In the genomic region with DNA sequence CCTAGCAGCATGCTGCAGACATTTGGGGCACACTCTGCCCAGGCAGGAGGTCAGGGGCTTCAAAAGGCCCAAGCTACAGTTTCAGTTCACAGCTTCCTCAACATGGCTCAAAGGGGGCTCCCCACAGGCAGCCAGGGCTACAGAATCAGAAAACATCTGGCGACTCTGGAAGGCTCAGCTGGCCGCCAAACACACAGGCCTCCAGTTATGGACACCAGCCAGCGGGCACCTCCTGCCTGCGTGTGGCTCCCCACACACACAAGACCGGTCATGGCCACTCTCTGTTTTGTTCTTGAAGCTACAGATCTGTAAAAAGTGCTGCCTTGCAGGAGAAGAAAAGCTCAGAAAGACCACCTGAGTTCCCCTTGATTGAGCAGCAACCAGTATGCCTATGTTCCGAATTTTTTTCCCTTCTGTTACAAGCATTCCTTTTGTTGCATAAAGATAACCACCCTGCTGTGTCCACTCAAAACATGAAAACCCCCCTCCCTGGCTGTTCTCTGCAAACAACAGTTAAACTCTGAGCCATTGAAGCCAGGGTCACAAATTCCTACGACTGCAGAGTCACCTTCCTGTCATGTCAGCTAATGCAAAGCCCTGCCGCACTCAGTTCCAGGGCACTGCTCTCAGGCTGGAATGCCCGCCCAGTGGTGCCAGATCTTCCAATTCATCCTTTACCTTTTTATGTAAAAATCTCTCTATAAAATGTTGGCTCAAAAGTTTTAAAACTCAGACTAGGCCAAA, we compare ENCODE assay signal across 15 cellular contexts. TPM values are rescaled to one million over a fixed set of nuclear protein-coding genes. Genes with fewer than 3 reads are reported as not detected.
DNase-seq lines count a peak whose midpoint lies in the region; ATAC-seq, FAIRE-seq and TF ChIP-seq lines count a peak whose summit lies in the region.
"Had no signal": no experiment of that assay in that cellular context is flagged by ENCODE, and none has a peak within 500 bp of the region (broad histone marks: within the 10 kb centered on the region; RNA-seq: fewer than 3 reads in every experiment).

No MANE protein-coding gene starts in this region.

- H3K4me3 ChIP-seq in SK-N-SH (ENCODE audit: low read depth in 2 of 2, low read length in 1 of 2) (no peak overlapping the region), mammary epithelial cell (replicated peaks in 1 of 3; ENCODE audit: insufficient read depth in 1 of 3, low read depth in 2 of 3, low read length in 3 of 3) (no peak overlapping the region), small intestine (ENCODE audit: low read depth in 1 of 2, low read length in 2 of 2) (no peak overlapping the region)
- H3K4me3 ChIP-seq: left lung had no signal

- dilution Hi-C loops in mammary epithelial cell (cut with HindIII; ENCODE audit: low sequenced_read_pairs), result loop anchor here (10.0 kb wide), 1 partner anchor 143 kb away; no protein-coding TSS in a partner anchor

- H3K27me3 ChIP-seq in SK-N-SH (ENCODE audit: insufficient read depth), result no peaks in the 10 kb centered on the region
- H3K27me3 ChIP-seq in mammary epithelial cell (ENCODE audit: insufficient read depth, low read length), result no peaks in the 10 kb centered on the region
- no peaks in the 10 kb centered on the region for H3K27me3 ChIP-seq in small intestine (ENCODE audit: control insufficient read depth in 2 of 2, insufficient read depth in 2 of 2, low read length in 2 of 2)
- H3K27me3 ChIP-seq: left lung had no signal

- no peak for TF ChIP-seq EP300 in SK-N-SH (IDR thresholded peaks at IDR 0.05; ENCODE audit: borderline replicate concordance in 1 of 2, low read depth in 1 of 2, low read length in 1 of 2)

- no peaks in the 10 kb centered on the region for H3F3A ChIP-seq in SK-N-SH (replicated peaks; ENCODE audit: insufficient read depth)

- H3K79me2 ChIP-seq in SK-N-SH (ENCODE audit: insufficient read depth), result no peaks in the 10 kb centered on the region
- H3K79me2 ChIP-seq in mammary epithelial cell (ENCODE audit: insufficient read depth, low read length), result no peaks in the 10 kb centered on the region

- DNase-seq in DMS 273 (lab: John Stamatoyannopoulos, UW; ENCODE audit: unreplicated experiment) (peak; percentile 65), SK-N-SH (peak; percentile 61), Right ventricle myocardium superior (peak; percentile 75), mesenteric fat pad (ENCODE audit: low spot score) (peak; percentile 55), mammary epithelial cell (no peak), NCI-H446 treated with DMSO at 0.1 percent for 48 hours (lab: John Stamatoyannopoulos, UW) (no peak), small intestine (no peak)
- DNase-seq: activated B cell treated with CpG ODN at 0.5 μM for 24 hours; activated T-cell treated with anti-CD3 and anti-CD28 coated beads, Interleukin-2, amount 50 U/mL, for 4 hours; left lung; NCI-H524; stimulated activated naive CD8-positive, alpha-beta T cell treated with anti-CD3 and anti-CD28 coated beads, Interleukin-15, amount 100 ng/mL, for 72 hours had no signal

- intact Hi-C loops in Right ventricle myocardium superior (cut with DNase I) (no loop called here), mammary epithelial cell (cut with micrococcal nuclease) (no loop called here)

- no peak overlapping the region for H2AFZ ChIP-seq in SK-N-SH (ENCODE audit: low read depth)
- no peak overlapping the region for H2AFZ ChIP-seq in mammary epithelial cell (ENCODE audit: low read depth, low read length)

- H3K4me2 ChIP-seq in SK-N-SH (no peak overlapping the region), mammary epithelial cell (ENCODE audit: insufficient read depth, low read depth, low read length) (no peak overlapping the region)

- CTCF ChIA-PET in SK-N-SH (lab: Yijun Ruan, JAX) (interaction anchor here (0.6 to 1.8 kb wide), 5 partner anchors 83 to 421 kb away, joined by 3 to 4 read pairs (median 3); no protein-coding TSS in a partner anchor), mammary epithelial cell (lab: Charles Lee; ENCODE audit: low non-redundant PET) (interaction anchor here (0.6 kb wide), 1 partner anchor 225 kb away, joined by 6 read pairs; no protein-coding TSS in a partner anchor)

- BruUV-seq in mammary epithelial cell (replicated peaks; lab: Mats Ljungman, UMichigan), result no TSS peak

- H3K4me1 ChIP-seq in SK-N-SH (ENCODE audit: control insufficient read depth in 1 of 2, insufficient read depth in 2 of 2, low read depth in 1 of 2, low read length in 1 of 2), result peaks cover 0 to 38% of the 10 kb centered on the region in 2 experiments; a peak in 1 of 4 replicates
- no peaks in the 10 kb centered on the region for H3K4me1 ChIP-seq in mammary epithelial cell (ENCODE audit: insufficient read depth, low read length)
- H3K4me1 ChIP-seq in small intestine (ENCODE audit: control insufficient read depth in 2 of 2, insufficient read depth in 1 of 2, low read depth in 1 of 2, low read length in 1 of 2), result no peaks in the 10 kb centered on the region

- H3K9me3 ChIP-seq in SK-N-SH (no peaks in the 10 kb centered on the region), mammary epithelial cell (replicated peaks; ENCODE audit: insufficient read depth, low read length) (peaks cover 3% of the 10 kb centered on the region), small intestine (ENCODE audit: control insufficient read depth, low read depth) (no peaks in the 10 kb centered on the region)

- in situ Hi-C loops in mammary epithelial cell (cut with MboI; ENCODE audit: low sequenced_read_pairs in 2 of 2), result no loop called here

- POLR2A ChIA-PET in SK-N-SH (lab: Yijun Ruan, JAX), result no interaction called here

- H4K20me1 ChIP-seq in SK-N-SH (ENCODE audit: insufficient read depth) (no peaks in the 10 kb centered on the region), mammary epithelial cell (ENCODE audit: insufficient read depth, low read length) (no peaks in the 10 kb centered on the region)

- WGBS in SK-N-SH (ENCODE audit: low lambda C conversion rate), result 24% methylated on average over 7 of the region's 9 CpGs
- WGBS in mammary epithelial cell (ENCODE audit: low coverage, missing lambda C conversion rate), result 42% methylated on average over 9 of the region's 9 CpGs
- 73 to 81% (median 74%) methylated on average over 9 of the region's 9 CpGs for WGBS in small intestine, 3 donors

- no peaks in the 10 kb centered on the region for H3K9me2 ChIP-seq in SK-N-SH

- ATAC-seq in Right ventricle myocardium superior (ENCODE audit: poor library complexity) (peak; percentile 71), HG03342 (IDR thresholded peaks at IDR 0.05; ENCODE audit: unreplicated experiment) (no peak)
- ATAC-seq: activated T-cell treated with anti-CD3 and anti-CD28 coated beads, Interleukin-2, amount 50 U/mL, for 4 hours; stimulated activated naive CD8-positive, alpha-beta T cell treated with anti-CD3 and anti-CD28 coated beads, Interleukin-15, amount 100 ng/mL, for 72 hours had no signal

- H3K27ac ChIP-seq in SK-N-SH (ENCODE audit: low read depth in 2 of 2, low read length in 1 of 2) (peak overlapping the region in 1 of 2 experiments; percentile 80; a peak in 2 of 4 replicates), mammary epithelial cell (ENCODE audit: insufficient read depth, low read depth, low read length) (no peak overlapping the region), small intestine (ENCODE audit: low read depth in 1 of 2, low read length in 1 of 2) (no peak overlapping the region)
- H3K27ac ChIP-seq: left lung had no signal

- TF ChIP-seq CTCF in SK-N-SH (IDR thresholded peaks at IDR 0.05) (no peak), mammary epithelial cell (conservative IDR thresholded peaks at IDR 0.05 in 1 of 2, IDR thresholded peaks at IDR 0.05 in 1 of 2; ENCODE audit: extremely low read depth in 1 of 2, insufficient read depth in 1 of 2, low read depth in 1 of 2, low read length in 2 of 2) (no peak)

- no peaks in the 10 kb centered on the region for H3K36me3 ChIP-seq in SK-N-SH (replicated peaks in 1 of 2; ENCODE audit: control insufficient read depth in 1 of 2, insufficient read depth in 2 of 2, low read length in 1 of 2)
- no peaks in the 10 kb centered on the region for H3K36me3 ChIP-seq in mammary epithelial cell (ENCODE audit: insufficient read depth, low read length)
- H3K36me3 ChIP-seq in small intestine (ENCODE audit: control insufficient read depth in 2 of 2, insufficient read depth in 2 of 2, low read length in 2 of 2), result no peaks in the 10 kb centered on the region
- H3K36me3 ChIP-seq: left lung had no signal

- peak; percentile 9; the same call in 1 of the 2 replicates for TF ChIP-seq RAD21 in SK-N-SH (IDR thresholded peaks at IDR 0.05; ENCODE audit: low read length)

- FAIRE-seq in small intestine (lab: Jason Lieb, UNC), result no peak

- H3K9ac ChIP-seq in SK-N-SH, result no peak overlapping the region
- no peak overlapping the region for H3K9ac ChIP-seq in mammary epithelial cell (ENCODE audit: insufficient read depth, low read length)

TF ChIP-seq in SK-N-SH, 30 proteins besides CTCF, POLR2A, EP300 and RAD21:
- no peak for TF ChIP-seq GATA2 (CRISPR knock-in tag; IDR thresholded peaks at IDR 0.05)
- TF ChIP-seq YY1 (IDR thresholded peaks at IDR 0.05; ENCODE audit: low read depth), result no peak

RNA-seq across cellular contexts. Expression of gene VSTM4, which starts 33.6 kb away (rescaled TPM):
- polyA plus RNA-seq in SK-N-SH (2012; rRNA removed) (0.39 TPM in 2 replicates), mammary epithelial cell (not detected), small intestine (1 to 10 TPM in 1 of 3 donors, under 1 TPM in 1, not detected in 1; 0.81 to 2.4 TPM)
- polyA plus RNA-seq in SK-N-SH (2012; cell fraction: cytosol; rRNA removed), result 0.36 and 0.63 TPM in 2 replicates
- polyA plus RNA-seq in SK-N-SH (2012; cell fraction: nucleus; rRNA removed), result 0.22 and 0.39 TPM in 2 replicates
- total RNA-seq in Right ventricle myocardium superior (22.4 TPM), mesenteric fat pad (41.7 TPM), mammary epithelial cell (under 1 TPM in 1 of 2 donors, not detected in 1; under 0.01 TPM)
- polyA minus RNA-seq in mammary epithelial cell, result not detected
- total RNA-seq: activated B cell treated with CpG ODN at 0.5 μM for 24 hours, SK-MEL-5 had no signal

RNA-seq across cellular contexts. Expression of gene FAM170B, which starts 52.1 kb away (rescaled TPM):
- polyA plus RNA-seq in SK-N-SH (2012; rRNA removed) (not detected in 2 replicates), mammary epithelial cell (not detected), small intestine (not detected)
- not detected in 2 replicates for polyA plus RNA-seq in SK-N-SH (2012; cell fraction: cytosol; rRNA removed)
- not detected in 2 replicates for polyA plus RNA-seq in SK-N-SH (2012; cell fraction: nucleus; rRNA removed)
- total RNA-seq in Right ventricle myocardium superior (not detected), mesenteric fat pad (not detected), mammary epithelial cell (not detected)
- not detected for polyA minus RNA-seq in mammary epithelial cell
- total RNA-seq: activated B cell treated with CpG ODN at 0.5 μM for 24 hours; activated T-cell treated with anti-CD3 and anti-CD28 coated beads, Interleukin-2, amount 50 U/mL, for 4 hours; progenitor cell of endocrine pancreas; SK-MEL-5 had no signal

Comparison
In these comparisons a context has a peak if more than half of its experiments do, and no peak if none do; other contexts are left out.
1. DNase-seq: peak in DMS 273 (single experiment), SK-N-SH (single experiment), Right ventricle myocardium superior (single experiment) and mesenteric fat pad (single experiment); none in mammary epithelial cell (single experiment), NCI-H446 treated with DMSO at 0.1 percent for 48 hours (single experiment) and small intestine (single experiment).
2. RNA of gene VSTM4, which starts 33.6 kb away (total RNA-seq): 41.7 TPM in mesenteric fat pad (single experiment) and 22.4 TPM in Right ventricle myocardium superior (single experiment); under 0.01 TPM in mammary epithelial cell; every median in the first group is over 10 times any median in the second.